ENCODE assay signal across 8 cellular contexts in the genomic region with DNA sequence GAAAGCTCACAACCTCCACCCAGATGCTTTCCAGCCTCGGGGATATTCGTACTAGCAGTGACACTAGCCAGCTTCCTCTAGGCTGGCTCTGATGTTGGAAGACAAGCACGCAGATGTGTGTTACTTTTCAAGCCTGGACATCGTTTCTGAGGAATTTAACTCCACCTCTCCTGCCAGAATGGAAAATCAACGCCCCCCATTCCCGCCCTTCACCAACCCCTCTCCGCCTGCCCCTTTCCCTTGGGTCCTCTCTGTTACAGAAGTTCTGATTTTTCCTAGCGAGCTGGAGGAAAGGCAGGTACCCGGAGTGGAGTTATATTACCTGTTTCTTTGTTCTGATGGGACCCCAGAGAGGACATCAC. TPM values are rescaled to one million over a fixed set of nuclear protein-coding genes. Genes with fewer than 3 reads are reported as not detected.
DNase-seq lines count a peak whose midpoint lies in the region; ATAC-seq and TF ChIP-seq lines count a peak whose summit lies in the region.

No MANE protein-coding gene starts in this region.

- DNase-seq in AG08395 (ENCODE audit: low spot score) (peak; percentile 51), HL-60 (ENCODE audit: low read depth in 1 of 2, low spot score in 1 of 2) (peak in 1 of 2 experiments; percentile 49), NOMO-1 (lab: John Stamatoyannopoulos, UW; ENCODE audit: unreplicated experiment in 2 of 2) (peak; percentile 50 to 64), glutamatergic neuron (peak; percentile 47), omental fat pad (ENCODE audit: low spot score) (no peak)
- DNase-seq in activated naive CD8-positive, alpha-beta T cell treated with anti-CD3 and anti-CD28 coated beads for 36 hours: peak; percentile 11

- no peaks in the 10 kb centered on the region for H3K27me3 Mint-ChIP-seq in activated naive CD8-positive, alpha-beta T cell treated with anti-CD3 and anti-CD28 coated beads for 36 hours
- H3K27me3 Mint-ChIP-seq in glutamatergic neuron (ENCODE audit: unreplicated experiment): peaks cover 9% of the 10 kb centered on the region

- H3K27ac ChIP-seq in HL-60 (replicated peaks): peak overlapping the region; percentile 90

- TF ChIP-seq CTCF in HL-60 (IDR thresholded peaks at IDR 0.05; ENCODE audit: insufficient read depth, low read length): no peak
- TF ChIP-seq CTCF in glutamatergic neuron (IDR thresholded peaks at IDR 0.05; ENCODE audit: partially characterized antibody, unreplicated experiment): no peak
- TF ChIP-seq CTCF in omental fat pad (IDR thresholded peaks at IDR 0.05): no peak

- peak overlapping the region; percentile 85 for H3K4me3 Mint-ChIP-seq in activated naive CD8-positive, alpha-beta T cell treated with anti-CD3 and anti-CD28 coated beads for 36 hours
- peak overlapping the region; percentile 97 for H3K4me3 Mint-ChIP-seq in glutamatergic neuron (ENCODE audit: unreplicated experiment)

- H3K27me3 ChIP-seq in HL-60 (ENCODE audit: insufficient read depth, poor library complexity, severe bottlenecking): no peaks in the 10 kb centered on the region

- ATAC-seq in GM18498 (IDR thresholded peaks at IDR 0.05; ENCODE audit: unreplicated experiment) (peak; percentile 21), omental fat pad (ENCODE audit: low FRiP score) (peak; percentile 49), HG03469 (IDR thresholded peaks at IDR 0.05; ENCODE audit: unreplicated experiment) (no peak)

- peaks cover 24% of the 10 kb centered on the region for H3K36me3 Mint-ChIP-seq in activated naive CD8-positive, alpha-beta T cell treated with anti-CD3 and anti-CD28 coated beads for 36 hours
- H3K36me3 Mint-ChIP-seq in glutamatergic neuron (ENCODE audit: unreplicated experiment): no peaks in the 10 kb centered on the region

- H3K27ac Mint-ChIP-seq in activated naive CD8-positive, alpha-beta T cell treated with anti-CD3 and anti-CD28 coated beads for 36 hours: peak overlapping the region; percentile 78
- peak overlapping the region; percentile 95 for H3K27ac Mint-ChIP-seq in glutamatergic neuron (ENCODE audit: unreplicated experiment)

- H3K9me3 Mint-ChIP-seq in activated naive CD8-positive, alpha-beta T cell treated with anti-CD3 and anti-CD28 coated beads for 36 hours: peaks cover 2% of the 10 kb centered on the region
- peaks cover 7% of the 10 kb centered on the region for H3K9me3 Mint-ChIP-seq in glutamatergic neuron (ENCODE audit: unreplicated experiment)

- H3K4me3 ChIP-seq in HL-60 (replicated peaks; ENCODE audit: insufficient read depth, low read length): peak overlapping the region; percentile 74

- peaks cover 21% of the 10 kb centered on the region for H3K4me1 Mint-ChIP-seq in activated naive CD8-positive, alpha-beta T cell treated with anti-CD3 and anti-CD28 coated beads for 36 hours
- H3K4me1 Mint-ChIP-seq in glutamatergic neuron (ENCODE audit: low read depth, unreplicated experiment): peaks cover 14% of the 10 kb centered on the region

RNA-seq across cellular contexts. Expression of a gene that starts 0.5 kb away (rescaled TPM):
- total RNA-seq in activated naive CD8-positive, alpha-beta T cell treated with anti-CD3 and anti-CD28 coated beads for 36 hours: 10 to 100 TPM; 69.7 to 71.8 TPM
- total RNA-seq in glutamatergic neuron (ENCODE audit: unreplicated experiment): 152 TPM
- total RNA-seq in omental fat pad: 10 to 100 TPM; 47.0 to 68.5 (median 60.8) TPM

RNA-seq across cellular contexts. Expression of a gene that starts 45.6 kb away (rescaled TPM):
- total RNA-seq in activated naive CD8-positive, alpha-beta T cell treated with anti-CD3 and anti-CD28 coated beads for 36 hours: 10 to 100 TPM; 50.1 to 51.0 TPM
- total RNA-seq in glutamatergic neuron (ENCODE audit: unreplicated experiment) (127 TPM), omental fat pad (10 to 100 TPM; 75.2 to 99.5 (median 79.3) TPM)
